15 cellular contexts compared by ENCODE assay signal in the genomic region with DNA sequence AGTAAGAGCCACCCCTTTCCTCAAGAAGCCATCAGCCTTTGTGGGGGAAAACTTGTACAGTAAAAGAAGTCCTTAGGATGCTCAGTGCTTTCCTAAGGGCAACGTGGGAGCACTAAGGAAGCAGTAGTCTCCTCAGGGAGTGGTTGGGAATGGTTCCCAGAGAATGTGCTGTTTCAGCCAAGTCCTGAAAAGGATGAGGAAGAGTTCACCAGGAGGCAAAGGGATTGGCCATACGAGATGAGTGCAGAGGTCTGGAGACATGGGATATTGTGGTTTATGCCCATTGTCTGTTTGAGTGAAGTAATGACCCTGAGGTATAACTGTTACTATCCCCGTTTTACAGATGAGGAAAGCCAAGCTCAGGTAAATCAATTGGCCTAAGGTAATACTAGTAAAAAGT.
A peak's percentile ranks its signal among the peaks of the same experiment; 100 is the strongest.
DNase-seq lines count a peak whose midpoint lies in the region; ATAC-seq and TF ChIP-seq lines count a peak whose summit lies in the region.
"Had no signal": no experiment of that assay in that cellular context is flagged by ENCODE, and none has a peak within 500 bp of the region (broad histone marks: within the 10 kb centered on the region; RNA-seq: fewer than 3 reads in every experiment).

No MANE protein-coding gene starts in this region.

- DNase-seq in HFF-Myc (ENCODE audit: extremely low read depth, low read depth) (peak; percentile 14), astrocyte of the cerebellum (ENCODE audit: low read depth) (peak; percentile 41), fibroblast of mammary gland (ENCODE audit: low read depth) (peak; percentile 81), osteoblast (ENCODE audit: insufficient read length, low spot score, missing footprints) (peak; percentile 62), GM20000 (ENCODE audit: low spot score) (no peak), Ammon's horn (ENCODE audit: low spot score) (no peak), T-cell (no peak)
- DNase-seq: activated CD4-positive, alpha-beta T cell treated with anti-CD3 and anti-CD28 coated beads for 48 hours; activated effector memory CD4-positive, alpha-beta T cell treated with Interleukin-2 at 50 U/mL for 16 hours; adrenal gland; midbrain; NCI-H146; stimulated activated CD4-positive, alpha-beta T cell treated with anti-CD3 and anti-CD28 coated beads, Interleukin-12 subunit alpha, Interleukin-12 subunit beta, amount 100 ng/mL, for 4 hours had no signal

- H4K20me1 ChIP-seq in osteoblast (ENCODE audit: insufficient read depth, low read length): peaks cover 4% of the 10 kb centered on the region

- POLR2A ChIA-PET in T-cell (lab: Charles Lee): no interaction called here

- CTCF ChIA-PET in T-cell (lab: Charles Lee): no interaction called here

- no peak overlapping the region for H3K4me3 ChIP-seq in HFF-Myc (replicated peaks; ENCODE audit: low read depth, low read length)
- H3K4me3 ChIP-seq in astrocyte of the cerebellum (ENCODE audit: low read depth, low read length): no peak overlapping the region
- no peak overlapping the region for H3K4me3 ChIP-seq in fibroblast of mammary gland (ENCODE audit: control insufficient read depth, low read depth, low read length)
- no peak overlapping the region for H3K4me3 ChIP-seq in osteoblast (ENCODE audit: insufficient read depth, low read length)
- H3K4me3 ChIP-seq: adrenal gland; BLaER1 treated with 17β-estradiol and CSF1 and Interleukin-3, amounts not matched to agents 10 nM and 100 nM; thoracic aorta had no signal

- no peak overlapping the region for H3K27ac Mint-ChIP-seq in T-cell

- ATAC-seq in T-cell (replicated peaks in 1 of 4): no peak

- H3K27me3 Mint-ChIP-seq in T-cell: no peaks in the 10 kb centered on the region

- no peak for TF ChIP-seq CTCF in HFF-Myc (IDR thresholded peaks at IDR 0.05; ENCODE audit: low read depth, low read length, missing control alignments)
- TF ChIP-seq CTCF in astrocyte of the cerebellum (IDR thresholded peaks at IDR 0.05; ENCODE audit: low read depth, low read length, missing control alignments): no peak
- TF ChIP-seq CTCF in fibroblast of mammary gland (conservative IDR thresholded peaks at IDR 0.05; ENCODE audit: control insufficient read depth, insufficient read depth, low read depth, low read length): no peak
- TF ChIP-seq CTCF in osteoblast (IDR thresholded peaks at IDR 0.05; ENCODE audit: extremely low read depth, low read depth, low read length): no peak
- no peak for TF ChIP-seq CTCF in GM20000 (IDR thresholded peaks at IDR 0.05; ENCODE audit: extremely low read depth, missing control alignments)

- H3K4me1 ChIP-seq in osteoblast (ENCODE audit: insufficient read depth, low read length): peaks cover 5% of the 10 kb centered on the region
- H3K4me1 ChIP-seq: adrenal gland; BLaER1 treated with 17β-estradiol and CSF1 and Interleukin-3, amounts not matched to agents 10 nM and 100 nM had no signal

- in situ Hi-C loops in astrocyte of the cerebellum (cut with HindIII; ENCODE audit: low sequenced_read_pairs): no loop called here

- H3K9me3 Mint-ChIP-seq in T-cell: no peaks in the 10 kb centered on the region

- no peaks in the 10 kb centered on the region for H3K9me3 ChIP-seq in osteoblast (ENCODE audit: low read depth, low read length)
- H3K9me3 ChIP-seq: adrenal gland; BLaER1 treated with 17β-estradiol and CSF1 and Interleukin-3, amounts not matched to agents 10 nM and 100 nM; thoracic aorta had no signal

- H2AFZ ChIP-seq in osteoblast (ENCODE audit: low read length): no peak overlapping the region

- no peaks in the 10 kb centered on the region for H3K27me3 ChIP-seq in osteoblast (ENCODE audit: insufficient read depth, low read length)
- H3K27me3 ChIP-seq: adrenal gland; BLaER1 treated with 17β-estradiol and CSF1 and Interleukin-3, amounts not matched to agents 10 nM and 100 nM had no signal

- peaks cover 11% of the 10 kb centered on the region for H3K36me3 ChIP-seq in osteoblast (ENCODE audit: insufficient read depth, low read length)

- no peak overlapping the region for H3K4me2 ChIP-seq in osteoblast (ENCODE audit: insufficient read depth, low read length)
- H3K4me2 ChIP-seq: BLaER1 treated with 17β-estradiol and CSF1 and Interleukin-3, amounts not matched to agents 10 nM and 100 nM had no signal

- no peaks in the 10 kb centered on the region for H3K4me1 Mint-ChIP-seq in T-cell

- peaks cover 50% of the 10 kb centered on the region for H3K36me3 Mint-ChIP-seq in T-cell

- no peak overlapping the region for H3K27ac ChIP-seq in osteoblast (ENCODE audit: low read depth, low read length)
- H3K27ac ChIP-seq: adrenal gland; BLaER1 treated with 17β-estradiol and CSF1 and Interleukin-3, amounts not matched to agents 10 nM and 100 nM; thoracic aorta had no signal

- H3K79me2 ChIP-seq in osteoblast (ENCODE audit: insufficient read depth, low read length): no peaks in the 10 kb centered on the region

- H3K4me3 Mint-ChIP-seq in T-cell: no peak overlapping the region

Comparison
In these comparisons a context has a peak if more than half of its experiments do, and no peak if none do; other contexts are left out.
1. DNase-seq: peak in HFF-Myc (single experiment), astrocyte of the cerebellum (single experiment), fibroblast of mammary gland (single experiment) and osteoblast (single experiment); none in GM20000 (single experiment), Ammon's horn (single experiment) and T-cell (0 of 34).